8 cellular contexts compared by ENCODE assay signal in genomic region chr5:170757182-170757601, GRCh38. TPM values are rescaled to one million over a fixed set of nuclear protein-coding genes. Genes with fewer than 3 reads are reported as not detected.
A peak's percentile ranks its signal among the peaks of the same experiment; 100 is the strongest.
DNase-seq lines count a peak whose midpoint lies in the region; ATAC-seq and TF ChIP-seq lines count a peak whose summit lies in the region.

No MANE protein-coding gene starts in this region.

- ATAC-seq in GM18861 (IDR thresholded peaks at IDR 0.05; ENCODE audit: unreplicated experiment) (peak; percentile 90), HG03045 (IDR thresholded peaks at IDR 0.05; ENCODE audit: unreplicated experiment) (peak; percentile 60), omental fat pad (ENCODE audit: low FRiP score) (no peak)
- no peak for ATAC-seq in activated CD4-positive, alpha-beta T cell treated with anti-CD3 and anti-CD28 coated beads for 36 hours
- ATAC-seq in stimulated activated memory B cell treated with anti-CD40 and anti-IgM and Interleukin-4, amounts not matched to agents 10 μg/mL and 1 μg/mL and 100 μg/mL, for 72 hours = no peak

- CTCF ChIA-PET in activated CD4-positive, alpha-beta T cell treated with anti-CD3 and anti-CD28 coated beads for 36 hours (lab: Charles Lee) = no interaction called here

- H3K9me3 Mint-ChIP-seq in activated CD4-positive, alpha-beta T cell treated with anti-CD3 and anti-CD28 coated beads for 36 hours (ENCODE audit: low read depth) = no peaks in the 10 kb centered on the region
- peaks cover 6% of the 10 kb centered on the region for H3K9me3 Mint-ChIP-seq in stimulated activated memory B cell treated with anti-CD40 and anti-IgM and Interleukin-4, amounts not matched to agents 10 μg/mL and 1 μg/mL and 100 μg/mL, for 72 hours

- TF ChIP-seq POLR2A in breast epithelium (IDR thresholded peaks at IDR 0.05) = no peak

- no peak for TF ChIP-seq CTCF in breast epithelium (IDR thresholded peaks at IDR 0.05)
- no peak for TF ChIP-seq CTCF in omental fat pad (IDR thresholded peaks at IDR 0.05)

- no peaks in the 10 kb centered on the region for H3K4me1 Mint-ChIP-seq in activated CD4-positive, alpha-beta T cell treated with anti-CD3 and anti-CD28 coated beads for 36 hours
- no peaks in the 10 kb centered on the region for H3K4me1 Mint-ChIP-seq in stimulated activated memory B cell treated with anti-CD40 and anti-IgM and Interleukin-4, amounts not matched to agents 10 μg/mL and 1 μg/mL and 100 μg/mL, for 72 hours

- H3K36me3 ChIP-seq in breast epithelium (no peaks in the 10 kb centered on the region), mucosa of stomach (ENCODE audit: control insufficient read depth, insufficient read depth, low read length) (no peaks in the 10 kb centered on the region)

- intact Hi-C loops in breast epithelium (cut with DNase I; ENCODE audit: low total_unique reads) = loop anchor here (5.0 kb wide), 1 partner anchor 870 kb away; no protein-coding TSS in a partner anchor
- intact Hi-C loops in activated CD4-positive, alpha-beta T cell treated with anti-CD3 and anti-CD28 coated beads for 36 hours (cut with DNase I, micrococcal nuclease) = no loop called here

- H3K27ac ChIP-seq in breast epithelium = peak overlapping the region; percentile 65 to 84

- no peak overlapping the region for H3K4me3 Mint-ChIP-seq in activated CD4-positive, alpha-beta T cell treated with anti-CD3 and anti-CD28 coated beads for 36 hours
- H3K4me3 Mint-ChIP-seq in stimulated activated memory B cell treated with anti-CD40 and anti-IgM and Interleukin-4, amounts not matched to agents 10 μg/mL and 1 μg/mL and 100 μg/mL, for 72 hours = no peak overlapping the region

- POLR2A ChIA-PET in activated CD4-positive, alpha-beta T cell treated with anti-CD3 and anti-CD28 coated beads for 36 hours (lab: Charles Lee) = no interaction called here

- no peaks in the 10 kb centered on the region for H3K36me3 Mint-ChIP-seq in activated CD4-positive, alpha-beta T cell treated with anti-CD3 and anti-CD28 coated beads for 36 hours (ENCODE audit: low read depth)
- no peaks in the 10 kb centered on the region for H3K36me3 Mint-ChIP-seq in stimulated activated memory B cell treated with anti-CD40 and anti-IgM and Interleukin-4, amounts not matched to agents 10 μg/mL and 1 μg/mL and 100 μg/mL, for 72 hours

- H3K9me3 ChIP-seq in breast epithelium (no peaks in the 10 kb centered on the region), mucosa of stomach (ENCODE audit: control insufficient read depth, low read length) (no peaks in the 10 kb centered on the region)

- H3K27me3 ChIP-seq in breast epithelium (no peaks in the 10 kb centered on the region), mucosa of stomach (ENCODE audit: control insufficient read depth, insufficient read depth, low read length) (no peaks in the 10 kb centered on the region)

- H3K27ac Mint-ChIP-seq in activated CD4-positive, alpha-beta T cell treated with anti-CD3 and anti-CD28 coated beads for 36 hours = no peak overlapping the region
- no peak overlapping the region for H3K27ac Mint-ChIP-seq in stimulated activated memory B cell treated with anti-CD40 and anti-IgM and Interleukin-4, amounts not matched to agents 10 μg/mL and 1 μg/mL and 100 μg/mL, for 72 hours

- peak overlapping the region; percentile 42 for H3K9ac ChIP-seq in mucosa of stomach (ENCODE audit: low read length)

- DNase-seq in breast epithelium (ENCODE audit: low spot score in 2 of 2) (no peak), omental fat pad (ENCODE audit: low spot score) (no peak)
- DNase-seq in activated CD4-positive, alpha-beta T cell treated with anti-CD3 and anti-CD28 coated beads for 36 hours = no peak
- no peak for DNase-seq in stimulated activated CD8-positive, alpha-beta memory T cell treated with anti-CD3 and anti-CD28 coated beads, Interleukin-4, amount 100 ng/mL, for 48 hours

- peaks cover 10% of the 10 kb centered on the region for H3K27me3 Mint-ChIP-seq in activated CD4-positive, alpha-beta T cell treated with anti-CD3 and anti-CD28 coated beads for 36 hours
- peaks cover 25% of the 10 kb centered on the region for H3K27me3 Mint-ChIP-seq in stimulated activated memory B cell treated with anti-CD40 and anti-IgM and Interleukin-4, amounts not matched to agents 10 μg/mL and 1 μg/mL and 100 μg/mL, for 72 hours

- H3K4me3 ChIP-seq in breast epithelium = no peak overlapping the region
- H3K4me3 ChIP-seq in mucosa of stomach (ENCODE audit: low read length) = no peak overlapping the region

- H3K4me1 ChIP-seq in breast epithelium (peaks cover 0 to 11% of the 10 kb centered on the region in 2 donors), mucosa of stomach (ENCODE audit: control insufficient read depth, insufficient read depth, low read length) (peaks cover 70% of the 10 kb centered on the region)

RNA-seq across cellular contexts. Expression of gene GABRP, which starts 26.3 kb away (rescaled TPM):
- total RNA-seq in breast epithelium = 100 to 1,000 TPM in 1 of 3 donors, 10 to 100 TPM in 1, under 1 TPM in 1; 0.32 to 241 (median 52.4) TPM
- total RNA-seq in omental fat pad = under 1 TPM in 2 of 4 donors, not detected in 2; 0.69 to 0.74 TPM
- not detected for total RNA-seq in activated CD4-positive, alpha-beta T cell treated with anti-CD3 and anti-CD28 coated beads for 36 hours

Comparison
In these comparisons a context has a peak if more than half of its experiments do, and no peak if none do; other contexts are left out.
1. ATAC-seq: peak in GM18861 (single experiment) and HG03045 (single experiment); none in omental fat pad (single experiment), activated CD4-positive, alpha-beta T cell treated with anti-CD3 and anti-CD28 coated beads for 36 hours (single experiment) and stimulated activated memory B cell treated with anti-CD40 and anti-IgM and Interleukin-4, amounts not matched to agents 10 μg/mL and 1 μg/mL and 100 μg/mL, for 72 hours (single experiment).